In the genomic region with DNA sequence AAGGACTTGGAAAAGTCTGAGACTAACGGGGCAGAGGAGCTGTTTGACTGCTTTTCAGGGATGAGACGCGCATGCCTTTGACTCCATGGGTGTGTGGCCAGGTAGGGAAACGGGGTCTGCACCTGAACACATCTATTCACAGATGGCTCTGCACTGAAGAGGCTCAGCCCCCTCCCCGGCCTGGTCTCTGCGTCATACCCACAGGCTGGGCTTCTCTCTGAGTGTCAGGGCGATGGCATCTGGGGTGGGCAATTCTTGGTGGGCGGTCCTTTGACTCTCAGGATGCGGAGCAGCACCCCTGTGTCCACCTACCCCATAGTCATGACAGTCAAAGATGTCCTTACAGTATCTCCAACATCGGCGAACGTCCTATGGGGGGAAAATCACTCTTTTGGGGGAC, we compare ENCODE assay signal across 13 cellular contexts. TPM values are rescaled to one million over a fixed set of nuclear protein-coding genes. Genes with fewer than 3 reads are reported as not detected.
DNase-seq lines count a peak whose midpoint lies in the region; ATAC-seq, FAIRE-seq and TF ChIP-seq lines count a peak whose summit lies in the region.
"Had no signal": no experiment of that assay in that cellular context is flagged by ENCODE, and none has a peak within 500 bp of the region (broad histone marks: within the 10 kb centered on the region; RNA-seq: fewer than 3 reads in every experiment).

No MANE protein-coding gene starts in this region.

- H3K27ac ChIP-seq in BLaER1 treated with 17β-estradiol and CSF1 and Interleukin-3, amounts not matched to agents 10 nM and 100 nM, result peak overlapping the region in 9 of 11 experiments; percentile 81 to 97 (median 89); a peak in 18 of 22 replicates
- peak overlapping the region; percentile 95 for H3K27ac ChIP-seq in PC-9
- peak overlapping the region; percentile 97 for H3K27ac ChIP-seq in endothelial cell of umbilical vein (ENCODE audit: insufficient read depth, low read depth, low read length)
- H3K27ac ChIP-seq in neural progenitor cell, result no peak overlapping the region
- H3K27ac ChIP-seq: colonic mucosa, neutrophil had no signal

- no peak for TF ChIP-seq CTCF in PC-9 (conservative IDR thresholded peaks at IDR 0.05)
- TF ChIP-seq CTCF in endothelial cell of umbilical vein (IDR thresholded peaks at IDR 0.05; ENCODE audit: extremely low read depth in 1 of 2, insufficient read depth in 1 of 2, low read depth in 1 of 2, low read length in 2 of 2), result no peak
- TF ChIP-seq CTCF in neural progenitor cell (IDR thresholded peaks at IDR 0.05), result no peak

- DNase-seq in PC-9, result no peak
- DNase-seq in endothelial cell of umbilical vein (ENCODE audit: low read depth, low spot score), result no peak
- DNase-seq in neural progenitor cell (ENCODE audit: low spot score), result no peak
- no peak for DNase-seq in activated T-helper 2 cell treated with anti-CD3 and anti-CD28 coated beads, Interferon-gamma antibody, Interleukin-2, Interleukin-4, amounts not matched to agents 10 μg/mL and 5 μg/mL and 100 μg/mL, durations not matched to agents 14 hours and 24 hours and 36 hours (ENCODE audit: low spot score)
- DNase-seq in HPDE6-E6E7 (ENCODE audit: extremely low spot score), result no peak
- no peak for DNase-seq in SK-N-DZ (ENCODE audit: low spot score)
- DNase-seq: DMS 273 treated with DMSO at 0.1 percent for 48 hours had no signal

- H3K4me3 Mint-ChIP-seq in neural progenitor cell, result no peak overlapping the region
- H3K4me3 Mint-ChIP-seq in activated T-helper 2 cell treated with anti-CD3 and anti-CD28 coated beads, Interferon-gamma antibody, Interleukin-2, Interleukin-4, amounts not matched to agents 10 μg/mL and 5 μg/mL and 100 μg/mL, durations not matched to agents 14 hours and 24 hours and 36 hours (ENCODE audit: low read depth), result no peak overlapping the region
- H3K4me3 Mint-ChIP-seq: B cell had no signal

- H3K36me3 Mint-ChIP-seq in neural progenitor cell, result peaks cover 12% of the 10 kb centered on the region
- peaks cover 79% of the 10 kb centered on the region for H3K36me3 Mint-ChIP-seq in activated T-helper 2 cell treated with anti-CD3 and anti-CD28 coated beads, Interferon-gamma antibody, Interleukin-2, Interleukin-4, amounts not matched to agents 10 μg/mL and 5 μg/mL and 100 μg/mL, durations not matched to agents 14 hours and 24 hours and 36 hours (ENCODE audit: low read depth)

- no peak for FAIRE-seq in endothelial cell of umbilical vein (lab: Jason Lieb, UNC)
- FAIRE-seq: small intestine had no signal

- BruUV-seq in PC-9 (replicated peaks; lab: Mats Ljungman, UMichigan) (TSS peak; percentile 44), endothelial cell of umbilical vein (replicated peaks; lab: Mats Ljungman, UMichigan) (no TSS peak)

- no peaks in the 10 kb centered on the region for H3K9me2 ChIP-seq in PC-9 (ENCODE audit: insufficient read depth)

- peaks cover 29 to 90% (median 82%) of the 10 kb centered on the region in 11 experiments for H3K36me3 ChIP-seq in BLaER1 treated with 17β-estradiol and CSF1 and Interleukin-3, amounts not matched to agents 10 nM and 100 nM
- H3K36me3 ChIP-seq in PC-9 (ENCODE audit: low read depth) (0 out of 2 replicates have a peak, but pooled peaks cover 4% of the 10 kb centered on the region), endothelial cell of umbilical vein (ENCODE audit: control insufficient read depth in 2 of 2, extremely low read depth in 1 of 2, insufficient read depth in 2 of 2, low read length in 2 of 2) (peaks cover 0 to 8% of the 10 kb centered on the region in 2 experiments), neural progenitor cell (no peaks in the 10 kb centered on the region)
- H3K36me3 ChIP-seq: colonic mucosa, neutrophil had no signal

- H3K4me1 ChIP-seq in BLaER1 treated with 17β-estradiol and CSF1 and Interleukin-3, amounts not matched to agents 10 nM and 100 nM, result peaks cover 52 to 67% (median 56%) of the 10 kb centered on the region in 10 experiments
- H3K4me1 ChIP-seq in PC-9 (replicated peaks; ENCODE audit: insufficient read depth) (peaks cover 51% of the 10 kb centered on the region), endothelial cell of umbilical vein (ENCODE audit: control insufficient read depth, extremely low read depth, insufficient read depth, low read length) (peaks cover 77% of the 10 kb centered on the region), neural progenitor cell (peaks cover 20% of the 10 kb centered on the region)

- peak overlapping the region in 6 of 11 experiments; percentile 5 to 82 (median 59); a peak in 5 of 22 replicates for H3K9ac ChIP-seq in BLaER1 treated with 17β-estradiol and CSF1 and Interleukin-3, amounts not matched to agents 10 nM and 100 nM
- H3K9ac ChIP-seq in endothelial cell of umbilical vein (replicated peaks; ENCODE audit: extremely low read depth, insufficient read depth, low read length), result peak overlapping the region; percentile 79
- H3K9ac ChIP-seq in neural progenitor cell, result no peak overlapping the region

- no peak overlapping the region for H3K4me3 ChIP-seq in BLaER1 treated with 17β-estradiol and CSF1 and Interleukin-3, amounts not matched to agents 10 nM and 100 nM
- H3K4me3 ChIP-seq in PC-9 (peak overlapping the region; percentile 41; the same call in 1 of the 2 replicates), endothelial cell of umbilical vein (replicated peaks in 1 of 3; ENCODE audit: insufficient read depth in 1 of 3, low read depth in 1 of 3, low read length in 3 of 3) (no peak overlapping the region), neural progenitor cell (no peak overlapping the region)
- H3K4me3 ChIP-seq: colonic mucosa had no signal

- peaks cover 15 to 84% (median 58%) of the 10 kb centered on the region in 11 experiments; a peak in 20 of 22 replicates for H4K20me1 ChIP-seq in BLaER1 treated with 17β-estradiol and CSF1 and Interleukin-3, amounts not matched to agents 10 nM and 100 nM
- no peaks in the 10 kb centered on the region for H4K20me1 ChIP-seq in PC-9 (ENCODE audit: insufficient read depth)
- H4K20me1 ChIP-seq in endothelial cell of umbilical vein (replicated peaks; ENCODE audit: control insufficient read depth, extremely low read depth, insufficient read depth, low read length), result no peaks in the 10 kb centered on the region
- no peaks in the 10 kb centered on the region for H4K20me1 ChIP-seq in neural progenitor cell (ENCODE audit: low read depth)

- dilution Hi-C loops in endothelial cell of umbilical vein (cut with MboI; ENCODE audit: extremely low pct_ligation_motif_present, low sequenced_read_pairs), result no loop called here

- H3K79me2 ChIP-seq in PC-9 (ENCODE audit: low read depth), result peaks cover 67% of the 10 kb centered on the region
- H3K79me2 ChIP-seq in endothelial cell of umbilical vein (ENCODE audit: control insufficient read depth, insufficient read depth, low read length), result peaks cover 76% of the 10 kb centered on the region
- H3K79me2 ChIP-seq in neural progenitor cell (ENCODE audit: low read depth), result peaks cover 41% of the 10 kb centered on the region

- H3K4me1 Mint-ChIP-seq in neural progenitor cell, result peaks cover 29% of the 10 kb centered on the region
- peaks cover 57% of the 10 kb centered on the region for H3K4me1 Mint-ChIP-seq in activated T-helper 2 cell treated with anti-CD3 and anti-CD28 coated beads, Interferon-gamma antibody, Interleukin-2, Interleukin-4, amounts not matched to agents 10 μg/mL and 5 μg/mL and 100 μg/mL, durations not matched to agents 14 hours and 24 hours and 36 hours (ENCODE audit: low read depth)

- no peak for TF ChIP-seq POLR2A in endothelial cell of umbilical vein (IDR thresholded peaks at IDR 0.05; ENCODE audit: low read depth, low read length)

- CTCF ChIA-PET in PC-9 (lab: Charles Lee) (no interaction called here), endothelial cell of umbilical vein (lab: Charles Lee) (interaction anchor here (1.1 to 2.0 kb wide), 6 partner anchors 10 to 22 kb away, joined by 3 to 14 read pairs (median 5); no protein-coding TSS in a partner anchor)

- POLR2A ChIA-PET in PC-9 (lab: Charles Lee; ENCODE audit: unreplicated experiment) (interaction anchor here (0.6 kb wide), 2 partner anchors 16 to 21 kb away, joined by 3 to 4 read pairs; no protein-coding TSS in a partner anchor), endothelial cell of umbilical vein (lab: Charles Lee) (interaction anchor here (1.3 kb wide), 1 partner anchor 19 kb away, joined by 5 read pairs; no protein-coding TSS in a partner anchor)

- H3K4me2 ChIP-seq in BLaER1 treated with 17β-estradiol and CSF1 and Interleukin-3, amounts not matched to agents 10 nM and 100 nM, result peak overlapping the region; percentile 43 to 91 (median 78); a peak in 20 of 22 replicates
- peak overlapping the region; percentile 74 for H3K4me2 ChIP-seq in PC-9
- H3K4me2 ChIP-seq in endothelial cell of umbilical vein (ENCODE audit: insufficient read depth, low read length), result peak overlapping the region; percentile 75
- H3K4me2 ChIP-seq in neural progenitor cell, result peak overlapping the region; percentile 8

- H2AFZ ChIP-seq in PC-9, result no peak overlapping the region
- H2AFZ ChIP-seq in endothelial cell of umbilical vein (ENCODE audit: low read depth, low read length), result no peak overlapping the region
- H2AFZ ChIP-seq in neural progenitor cell (replicated peaks), result no peak overlapping the region

- no peak for ATAC-seq in GM21717 (IDR thresholded peaks at IDR 0.05; ENCODE audit: unreplicated experiment)

- H3K27ac Mint-ChIP-seq in neural progenitor cell, result no peak overlapping the region
- H3K27ac Mint-ChIP-seq in activated T-helper 2 cell treated with anti-CD3 and anti-CD28 coated beads, Interferon-gamma antibody, Interleukin-2, Interleukin-4, amounts not matched to agents 10 μg/mL and 5 μg/mL and 100 μg/mL, durations not matched to agents 14 hours and 24 hours and 36 hours, result no peak overlapping the region
- H3K27ac Mint-ChIP-seq: B cell had no signal

- H3K9me1 ChIP-seq in endothelial cell of umbilical vein (replicated peaks; ENCODE audit: control insufficient read depth, extremely low read depth, insufficient read depth, low read length), result no peaks in the 10 kb centered on the region

- H3F3A ChIP-seq in PC-9 (ENCODE audit: insufficient read depth, low read depth) (peaks cover 37% of the 10 kb centered on the region), neural progenitor cell (ENCODE audit: low read depth) (peaks cover 4% of the 10 kb centered on the region)

- H3K9me3 ChIP-seq in BLaER1 treated with 17β-estradiol and CSF1 and Interleukin-3, amounts not matched to agents 10 nM and 100 nM (replicated peaks in 1 of 11), result peaks cover 0 to 7% (median 0%) of the 10 kb centered on the region in 11 experiments; a peak in 1 of 22 replicates
- no peaks in the 10 kb centered on the region for H3K9me3 ChIP-seq in PC-9 (ENCODE audit: insufficient read depth, low read depth)
- H3K9me3 ChIP-seq in endothelial cell of umbilical vein (replicated peaks; ENCODE audit: control insufficient read depth, insufficient read depth, low read length), result no peaks in the 10 kb centered on the region
- H3K9me3 ChIP-seq in neural progenitor cell (ENCODE audit: low read depth), result no peaks in the 10 kb centered on the region
- H3K9me3 ChIP-seq: colonic mucosa, neutrophil had no signal

- no peaks in the 10 kb centered on the region for H3K27me3 ChIP-seq in BLaER1 treated with 17β-estradiol and CSF1 and Interleukin-3, amounts not matched to agents 10 nM and 100 nM
- H3K27me3 ChIP-seq in PC-9 (ENCODE audit: insufficient read depth, low read depth), result no peaks in the 10 kb centered on the region
- no peaks in the 10 kb centered on the region for H3K27me3 ChIP-seq in endothelial cell of umbilical vein (ENCODE audit: control insufficient read depth in 2 of 2, insufficient read depth in 2 of 2, low read length in 2 of 2)
- no peaks in the 10 kb centered on the region for H3K27me3 ChIP-seq in neural progenitor cell
- H3K27me3 ChIP-seq: colonic mucosa, neutrophil had no signal

- intact Hi-C loops in PC-9 (cut with micrococcal nuclease; ENCODE audit: unreplicated experiment), result no loop called here
- intact Hi-C loops in endothelial cell of umbilical vein (cut with micrococcal nuclease), result loop anchor here (10.0 kb wide), 1 partner anchor 1684 kb away; no protein-coding TSS in a partner anchor
- intact Hi-C loops in activated T-helper 2 cell treated with anti-CD3 and anti-CD28 coated beads, Interferon-gamma antibody, Interleukin-2, Interleukin-4, amounts not matched to agents 10 μg/mL and 5 μg/mL and 100 μg/mL, durations not matched to agents 14 hours and 24 hours and 36 hours (cut with micrococcal nuclease), result loop anchor here (10.0 kb wide), 2 partner anchors 146 to 664 kb away; no protein-coding TSS in a partner anchor

- no peaks in the 10 kb centered on the region for H3K9me3 Mint-ChIP-seq in neural progenitor cell
- no peaks in the 10 kb centered on the region for H3K9me3 Mint-ChIP-seq in activated T-helper 2 cell treated with anti-CD3 and anti-CD28 coated beads, Interferon-gamma antibody, Interleukin-2, Interleukin-4, amounts not matched to agents 10 μg/mL and 5 μg/mL and 100 μg/mL, durations not matched to agents 14 hours and 24 hours and 36 hours

- H3K27me3 Mint-ChIP-seq in neural progenitor cell (ENCODE audit: insufficient read depth, low read depth), result peaks cover 7% of the 10 kb centered on the region
- no peaks in the 10 kb centered on the region for H3K27me3 Mint-ChIP-seq in activated T-helper 2 cell treated with anti-CD3 and anti-CD28 coated beads, Interferon-gamma antibody, Interleukin-2, Interleukin-4, amounts not matched to agents 10 μg/mL and 5 μg/mL and 100 μg/mL, durations not matched to agents 14 hours and 24 hours and 36 hours (ENCODE audit: low read depth)
- H3K27me3 Mint-ChIP-seq: B cell had no signal

RNA-seq across cellular contexts. Expression of gene PFKP, which starts 23.0 kb away (rescaled TPM):
- total RNA-seq in PC-9 (2021) (222 and 234 TPM in 2 replicates), endothelial cell of umbilical vein (359 and 360 TPM in 2 replicates), neural progenitor cell (ENCODE audit: low replicate concordance) (55.2 and 71.2 TPM in 2 replicates)
- 185 and 199 TPM in 2 replicates for polyA plus RNA-seq in endothelial cell of umbilical vein
- 217 and 218 TPM in 2 replicates for polyA plus RNA-seq in endothelial cell of umbilical vein (2011; cell fraction: cytosol; rRNA removed)
- 292 and 301 TPM in 2 replicates for polyA plus RNA-seq in endothelial cell of umbilical vein (2011; cell fraction: nucleus; rRNA removed)
- polyA plus RNA-seq in endothelial cell of umbilical vein (2012), result 370 TPM in 2 replicates
- polyA minus RNA-seq in endothelial cell of umbilical vein, result 153 and 184 TPM in 2 replicates
- polyA minus RNA-seq in endothelial cell of umbilical vein (2011; cell fraction: cytosol; rRNA and poly(A)+ RNA removed), result 59.9 TPM
- polyA minus RNA-seq in endothelial cell of umbilical vein (2011; cell fraction: nucleus; rRNA and poly(A)+ RNA removed), result 90.1 and 121 TPM in 2 replicates
- 250 and 255 TPM in 2 replicates for total RNA-seq in activated T-helper 2 cell treated with anti-CD3 and anti-CD28 coated beads, Interferon-gamma antibody, Interleukin-2, Interleukin-4, amounts not matched to agents 10 μg/mL and 5 μg/mL and 100 μg/mL, durations not matched to agents 14 hours and 24 hours and 36 hours
- 93.0 and 106 TPM in 2 replicates for polyA plus RNA-seq in SK-N-DZ (2014; cell fraction: cytosol; rRNA removed)
- polyA plus RNA-seq in SK-N-DZ (2014; cell fraction: nucleus; rRNA removed), result 133 and 134 TPM in 2 replicates

Comparison
In these comparisons a context has a peak if more than half of its experiments do, and no peak if none do; other contexts are left out.
1. H3K4me2 ChIP-seq: peak in every context shown above with its lines; median percentile 78 in BLaER1 treated with 17β-estradiol and CSF1 and Interleukin-3, amounts not matched to agents 10 nM and 100 nM; 75 in endothelial cell of umbilical vein; 74 in PC-9; 8 in neural progenitor cell.